12 cellular contexts compared by ENCODE assay signal in the genomic region with DNA sequence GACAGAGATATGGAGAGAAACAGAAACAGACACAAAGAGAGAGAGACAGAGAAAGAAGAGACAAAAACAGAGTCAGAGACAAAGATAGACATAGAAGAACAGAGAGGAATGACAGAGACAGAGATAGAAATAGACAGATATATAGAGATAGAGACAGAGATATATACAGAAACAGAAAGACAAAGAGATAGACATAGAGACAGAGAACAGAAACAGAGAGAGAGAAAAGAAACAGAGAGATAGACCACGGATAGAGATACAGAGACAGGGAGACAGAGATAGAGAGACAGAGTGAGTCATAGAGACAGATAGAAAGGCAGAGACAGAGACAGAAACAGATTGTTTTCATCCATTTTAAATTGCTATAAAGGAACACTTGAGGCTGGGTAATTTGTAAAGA. TPM values are rescaled to one million over a fixed set of nuclear protein-coding genes. Genes with fewer than 3 reads are reported as not detected.
DNase-seq lines count a peak whose midpoint lies in the region; ATAC-seq lines count a peak whose summit lies in the region.
"Had no signal": no experiment of that assay in that cellular context is flagged by ENCODE, and none has a peak within 500 bp of the region (broad histone marks: within the 10 kb centered on the region; RNA-seq: fewer than 3 reads in every experiment).

No MANE protein-coding gene starts in this region.

- no peak overlapping the region for H3K4ac ChIP-seq in mesenchymal stem cell (ENCODE audit: low read depth in 1 of 2, low read length in 2 of 2)

- H3K4me1 ChIP-seq in mesenchymal stem cell (ENCODE audit: control insufficient read depth, insufficient read depth, low read depth, low read length): no peaks in the 10 kb centered on the region

- no peak overlapping the region for H3K23ac ChIP-seq in mesenchymal stem cell (ENCODE audit: low read length in 2 of 2)

- H2BK5ac ChIP-seq in mesenchymal stem cell (ENCODE audit: low read depth, low read length, poor library complexity, severe bottlenecking): no peak overlapping the region

- ATAC-seq in GM18502 (IDR thresholded peaks at IDR 0.05; ENCODE audit: poor library complexity, unreplicated experiment): peak; percentile 65
- ATAC-seq in GM21529 (IDR thresholded peaks at IDR 0.05; ENCODE audit: unreplicated experiment): peak; percentile 48
- ATAC-seq in HG03354 (IDR thresholded peaks at IDR 0.05; ENCODE audit: poor library complexity, severe bottlenecking, unreplicated experiment): peak; percentile 43
- ATAC-seq in GM19324 (IDR thresholded peaks at IDR 0.05; ENCODE audit: low FRiP score, unreplicated experiment): no peak

- H3K27ac ChIP-seq in mesenchymal stem cell (ENCODE audit: low read length, poor library complexity, severe bottlenecking): no peak overlapping the region
- H3K27ac ChIP-seq: BLaER1 had no signal

- peak overlapping the region in 1 of 2 experiments; percentile 6 for H3K4me3 ChIP-seq in mesenchymal stem cell (ENCODE audit: insufficient read depth in 1 of 2, low read depth in 1 of 2, low read length in 2 of 2)
- H3K4me3 ChIP-seq: BLaER1 had no signal

- no peak overlapping the region for H2BK120ac ChIP-seq in mesenchymal stem cell (ENCODE audit: low read depth, low read length)

- H4K91ac ChIP-seq in mesenchymal stem cell (ENCODE audit: low read length): no peak overlapping the region

- H3K27me3 ChIP-seq in mesenchymal stem cell (ENCODE audit: control insufficient read depth in 1 of 2, insufficient read depth in 1 of 2, low read length in 2 of 2): no peaks in the 10 kb centered on the region
- H3K27me3 ChIP-seq: BLaER1 had no signal

- no peaks in the 10 kb centered on the region for H3K36me3 ChIP-seq in mesenchymal stem cell (ENCODE audit: control insufficient read depth in 1 of 2, insufficient read depth in 2 of 2, low read depth in 1 of 2, low read length in 2 of 2)
- H3K36me3 ChIP-seq: BLaER1 had no signal

- H3K79me1 ChIP-seq in mesenchymal stem cell (replicated peaks; ENCODE audit: low read length, poor library complexity, severe bottlenecking): no peaks in the 10 kb centered on the region

- no peak overlapping the region for H2BK12ac ChIP-seq in mesenchymal stem cell (ENCODE audit: low read length in 2 of 2)

- WGBS in mesenchymal stem cell: 41% methylated on average over 1 of the region's 1 CpG

- H3K9ac ChIP-seq in mesenchymal stem cell (ENCODE audit: low read length): peak overlapping the region; percentile 53
- H3K9ac ChIP-seq: BLaER1 had no signal

- H2AFZ ChIP-seq in mesenchymal stem cell (ENCODE audit: low read depth, low read length): no peak overlapping the region

- no peak overlapping the region for H3K4me2 ChIP-seq in mesenchymal stem cell (ENCODE audit: low read length, poor library complexity, severe bottlenecking)

- DNase-seq in mesenchymal stem cell: no peak
- no peak for DNase-seq in NCI-H524 (lab: John Stamatoyannopoulos, UW)
- no peak for DNase-seq in iPS-NIHi7 (ENCODE audit: extremely low spot score)
- no peak for DNase-seq in NCI-H2107 (lab: John Stamatoyannopoulos, UW)
- DNase-seq: activated naive CD8-positive, alpha-beta T cell treated with anti-CD3 and anti-CD28 coated beads for 36 hours; small intestine; stimulated activated CD8-positive, alpha-beta memory T cell treated with anti-CD3 and anti-CD28 coated beads, Interleukin-4, amount 100 ng/mL, for 48 hours had no signal

- no peak overlapping the region for H3K14ac ChIP-seq in mesenchymal stem cell (ENCODE audit: low read length in 2 of 2)

- H4K8ac ChIP-seq in mesenchymal stem cell (ENCODE audit: low read length): no peak overlapping the region

- no peak overlapping the region for H2BK15ac ChIP-seq in mesenchymal stem cell (ENCODE audit: low read depth, poor library complexity, severe bottlenecking)

- no peak overlapping the region for H3K18ac ChIP-seq in mesenchymal stem cell (ENCODE audit: low read depth in 1 of 2, low read length in 2 of 2)

- no peak overlapping the region for H2AK5ac ChIP-seq in mesenchymal stem cell (ENCODE audit: low read length, severe bottlenecking)

- no peaks in the 10 kb centered on the region for H3K9me3 ChIP-seq in mesenchymal stem cell (ENCODE audit: control insufficient read depth, low read length)

RNA-seq across cellular contexts. Expression of a gene that starts 12.3 kb away (rescaled TPM):
- not detected for polyA plus RNA-seq in mesenchymal stem cell (2013, experiment 1 of 2)
- polyA plus RNA-seq in mesenchymal stem cell (2013, experiment 2 of 2): not detected

RNA-seq across cellular contexts. Expression of a gene that starts 53.1 kb away (rescaled TPM):
- 1.8 TPM for polyA plus RNA-seq in mesenchymal stem cell (2013, experiment 1 of 2)
- 2.0 TPM for polyA plus RNA-seq in mesenchymal stem cell (2013, experiment 2 of 2)
